Comparison of ENCODE assay signal across 8 cellular contexts in the genomic region with DNA sequence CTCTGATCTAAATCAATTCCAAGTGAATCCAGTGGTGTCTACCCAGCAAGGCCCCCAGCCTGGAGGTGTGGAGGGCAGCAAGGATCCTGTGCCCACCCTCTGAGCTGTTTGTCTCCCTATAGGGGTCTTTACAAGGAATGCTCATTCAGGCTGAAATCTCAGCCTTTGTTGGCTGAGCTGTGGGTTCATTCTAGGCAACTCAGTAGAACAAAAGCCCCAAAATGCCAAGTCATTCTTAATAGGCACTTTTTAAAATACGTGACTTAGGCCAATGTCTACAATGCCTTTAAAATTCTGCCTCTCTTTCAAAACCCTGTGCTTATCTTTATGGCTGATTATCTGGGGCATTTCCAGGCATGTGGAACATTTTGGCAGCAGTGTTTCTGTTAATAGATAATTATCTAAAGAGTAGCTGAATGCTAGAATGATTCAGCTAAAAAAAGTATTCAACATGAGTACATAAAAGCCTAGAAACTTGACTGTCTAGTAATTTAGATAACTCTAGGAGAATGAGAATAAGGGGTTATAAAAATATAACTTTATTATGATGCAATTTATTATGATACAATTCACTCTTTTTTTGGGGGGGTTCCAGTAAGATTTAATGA. TPM values are rescaled to one million over a fixed set of nuclear protein-coding genes. Genes with fewer than 3 reads are reported as not detected.
A peak's percentile ranks its signal among the peaks of the same experiment; 100 is the strongest.
DNase-seq lines count a peak whose midpoint lies in the region; ATAC-seq lines count a peak whose summit lies in the region.
"Had no signal": no experiment of that assay in that cellular context is flagged by ENCODE, and none has a peak within 500 bp of the region (broad histone marks: within the 10 kb centered on the region; RNA-seq: fewer than 3 reads in every experiment).

No MANE protein-coding gene starts in this region.

- ATAC-seq in esophagus mucosa = peak; percentile 57
- no peak for ATAC-seq in HG02885 (IDR thresholded peaks at IDR 0.05; ENCODE audit: poor library complexity, unreplicated experiment)

- DNase-seq in NCI-H2196 (lab: John Stamatoyannopoulos, UW; ENCODE audit: unreplicated experiment) (peak; percentile 65), superior temporal gyrus (ENCODE audit: extremely low spot score) (peak; percentile 17), posterior cingulate gyrus (no peak)
- no peak for DNase-seq in stimulated activated CD4-positive, alpha-beta T cell treated with anti-CD3 and anti-CD28 coated beads, Interleukin-12 subunit alpha, Interleukin-12 subunit beta, amount 100 ng/mL, for 4 hours
- DNase-seq: activated naive CD4-positive, alpha-beta T cell; RPMI8226 had no signal

- intact Hi-C loops in posterior cingulate gyrus (cut with DNase I) = no loop called here

RNA-seq across cellular contexts. Expression of gene UGT1A6, which starts 7.4 kb away (rescaled TPM):
- total RNA-seq in esophagus mucosa = 11.2 TPM

RNA-seq across cellular contexts. Expression of gene UGT1A5, which starts 12.6 kb away (rescaled TPM):
- total RNA-seq in esophagus mucosa = 0.68 TPM

RNA-seq across cellular contexts. Expression of gene UGT1A4, which starts 18.4 kb away (rescaled TPM):
- total RNA-seq in esophagus mucosa = 0.80 TPM

RNA-seq across cellular contexts. Expression of gene UGT1A7, which starts 18.4 kb away (rescaled TPM):
- 13.9 TPM for total RNA-seq in esophagus mucosa

RNA-seq across cellular contexts. Expression of gene UGT1A9, which starts 28.4 kb away (rescaled TPM):
- total RNA-seq in esophagus mucosa = 0.08 TPM

Comparison
In these comparisons a context has a peak if more than half of its experiments do, and no peak if none do; other contexts are left out.
1. DNase-seq: peak in NCI-H2196 (single experiment) and superior temporal gyrus (single experiment); none in stimulated activated CD4-positive, alpha-beta T cell treated with anti-CD3 and anti-CD28 coated beads, Interleukin-12 subunit alpha, Interleukin-12 subunit beta, amount 100 ng/mL, for 4 hours (single experiment) and posterior cingulate gyrus (0 of 10).